Comparison of ENCODE assay signal across 18 cellular contexts in genomic region chr4:16827762-16828724, GRCh38.
A peak's percentile ranks its signal among the peaks of the same experiment; 100 is the strongest.
DNase-seq lines count a peak whose midpoint lies in the region; ATAC-seq and TF ChIP-seq lines count a peak whose summit lies in the region.
"Had no signal": no experiment of that assay in that cellular context is flagged by ENCODE, and none has a peak within 500 bp of the region (broad histone marks: within the 10 kb centered on the region; RNA-seq: fewer than 3 reads in every experiment).

No MANE protein-coding gene starts in this region.

- WGBS in suprapubic skin: 65% methylated on average over 12 of the region's 12 CpGs

- H3K36me3 ChIP-seq in suprapubic skin: no peaks in the 10 kb centered on the region
- H3K36me3 ChIP-seq: left lung had no signal

- no peak for TF ChIP-seq POLR2A in suprapubic skin (IDR thresholded peaks at IDR 0.05)

- H3K27me3 ChIP-seq in dorsolateral prefrontal cortex: no peaks in the 10 kb centered on the region
- H3K27me3 ChIP-seq in suprapubic skin: no peaks in the 10 kb centered on the region
- H3K27me3 ChIP-seq: left lung, testis had no signal

- DNase-seq in NCI-H524 treated with DMSO at 0.1 percent for 48 hours (lab: John Stamatoyannopoulos, UW): peak; percentile 21
- no peak for DNase-seq in dorsolateral prefrontal cortex
- no peak for DNase-seq in left lobe of liver (ENCODE audit: low spot score)
- DNase-seq in suprapubic skin (ENCODE audit: low spot score in 2 of 2): no peak
- DNase-seq in dedifferentiated amniotic fluid mesenchymal stem cell (ENCODE audit: extremely low spot score): no peak
- DNase-seq in retina: no peak
- DNase-seq: activated naive CD8-positive, alpha-beta T cell treated with anti-CD3 and anti-CD28 coated beads for 36 hours; activated T-cell treated with anti-CD3 and anti-CD28 coated beads, Interleukin-2, amount 50 U/mL, for 24 hours; DMS53; GOT3; left lung; naive thymus-derived CD4-positive, alpha-beta T cell; NCI-H2029; NCI-H510A treated with DMSO at 0.1 percent for 48 hours; stimulated activated CD4-positive, alpha-beta T cell treated with anti-CD3 and anti-CD28 coated beads, Interleukin-1b, Interleukin-23, amount 100 ng/mL, for 48 hours; testis had no signal

- H3K27ac ChIP-seq in dorsolateral prefrontal cortex (peak overlapping the region in 51 of 59 donors; percentile 2 to 86 (median 62)), suprapubic skin (peak overlapping the region; percentile 22)

- ATAC-seq in left lobe of liver (peak; percentile 54), GM19463 (IDR thresholded peaks at IDR 0.05; ENCODE audit: unreplicated experiment) (no peak), GM19328 (IDR thresholded peaks at IDR 0.05; ENCODE audit: unreplicated experiment) (no peak)
- ATAC-seq: left lung; naive thymus-derived CD4-positive, alpha-beta T cell had no signal

- intact Hi-C loops in dorsolateral prefrontal cortex (cut with DNase I): no loop called here

- no peaks in the 10 kb centered on the region for H3K9me3 ChIP-seq in suprapubic skin
- H3K9me3 ChIP-seq: left lung, testis had no signal

- no peak for TF ChIP-seq EP300 in suprapubic skin (IDR thresholded peaks at IDR 0.05)

- TF ChIP-seq CTCF in dorsolateral prefrontal cortex (IDR thresholded peaks at IDR 0.05 in 54 of 56, conservative IDR thresholded peaks at IDR 0.05 in 2 of 56; ENCODE audit: low read depth in 1 of 56, partially characterized antibody in 56 of 56) (no peak), suprapubic skin (IDR thresholded peaks at IDR 0.05) (no peak)

- no peaks in the 10 kb centered on the region for H3K4me1 ChIP-seq in suprapubic skin
- H3K4me1 ChIP-seq: left lung had no signal

- no peak overlapping the region for H3K4me3 ChIP-seq in dorsolateral prefrontal cortex
- H3K4me3 ChIP-seq in suprapubic skin: no peak overlapping the region
- H3K4me3 ChIP-seq: left lung, testis had no signal
